19 cellular contexts compared by ENCODE assay signal in genomic region chr18:9552189-9552588, GRCh38.
DNase-seq lines count a peak whose midpoint lies in the region; ATAC-seq, FAIRE-seq and TF ChIP-seq lines count a peak whose summit lies in the region.
"Had no signal": no experiment of that assay in that cellular context is flagged by ENCODE, and none has a peak within 500 bp of the region (broad histone marks: within the 10 kb centered on the region; RNA-seq: fewer than 3 reads in every experiment).

No MANE protein-coding gene starts in this region.

- no peak for FAIRE-seq in K562 (lab: Jason Lieb, UNC)
- FAIRE-seq: A204.1, H54 had no signal

- BruUV-seq in K562 (replicated peaks; lab: Mats Ljungman, UMichigan) = no TSS peak

- POLR2A ChIA-PET in K562 (lab: Yijun Ruan, JAX) = no interaction called here

- no peak for TF ChIP-seq POLR2A in K562 (conservative IDR thresholded peaks at IDR 0.05)

- H3K27me3 ChIP-seq in K562 (ENCODE audit: control insufficient read depth in 2 of 2, insufficient read depth in 2 of 2, low read length in 2 of 2) = no peaks in the 10 kb centered on the region
- H3K27me3 ChIP-seq: BLaER1 had no signal

- no peaks in the 10 kb centered on the region for H4K20me1 ChIP-seq in K562 (replicated peaks; ENCODE audit: control insufficient read depth, insufficient read depth, low read length)

- intact Hi-C loops in K562 (cut with micrococcal nuclease) = no loop called here

- H3K4me1 Mint-ChIP-seq in stimulated activated naive CD8-positive, alpha-beta T cell treated with anti-CD3 and anti-CD28 coated beads, Interleukin-15, amount 100 ng/mL, for 72 hours = no peaks in the 10 kb centered on the region
- H3K4me1 Mint-ChIP-seq: CD14-positive monocyte; CD4-positive, alpha-beta memory T cell; IgD-negative memory B cell had no signal

- no peak overlapping the region for H3K27ac ChIP-seq in K562 (ENCODE audit: extremely low read depth, low read depth, low read length)
- H3K27ac ChIP-seq: BLaER1, HL-60 had no signal

- peaks cover 88% of the 10 kb centered on the region for H3K36me3 ChIP-seq in K562 (ENCODE audit: control insufficient read depth, insufficient read depth, low read length)

- no peak overlapping the region for H3K9ac ChIP-seq in K562 (ENCODE audit: insufficient read depth in 1 of 2, low read depth in 2 of 2, low read length in 2 of 2)
- H3K9ac ChIP-seq: BLaER1 had no signal

- no peaks in the 10 kb centered on the region for H3K79me2 ChIP-seq in K562 (ENCODE audit: control insufficient read depth, insufficient read depth, low read length)

- DNase-seq in NCI-H226 (peak; percentile 75), K562 (ENCODE audit: extremely low read depth in 1 of 4, low spot score in 3 of 4) (no peak), fibroblast of the aortic adventitia (ENCODE audit: low read depth) (peak; percentile 43), NCI-H524 treated with DMSO at 0.1 percent for 48 hours (lab: John Stamatoyannopoulos, UW) (no peak), iPS-NIHi7 (ENCODE audit: extremely low spot score) (no peak)
- DNase-seq in stimulated activated naive CD8-positive, alpha-beta T cell treated with anti-CD3 and anti-CD28 coated beads, Interleukin-15, amount 100 ng/mL, for 72 hours = no peak
- DNase-seq: CD4-positive, alpha-beta memory T cell; DMS153; DMS79; GDM1; HCEC 1CT had no signal

- TF ChIP-seq RAD21 in K562 (CRISPR knock-in tag; conservative IDR thresholded peaks at IDR 0.05 in 1 of 2, IDR thresholded peaks at IDR 0.05 in 1 of 2) = no peak

- in situ Hi-C loops in K562 (cut with MboI) = no loop called here

- TF ChIP-seq CTCF in K562 (IDR thresholded peaks at IDR 0.05 in 2 of 3, conservative IDR thresholded peaks at IDR 0.05 in 1 of 3; ENCODE audit: insufficient read depth in 2 of 3, low read depth in 1 of 3, low read length in 3 of 3) = no peak
- TF ChIP-seq CTCF in fibroblast of the aortic adventitia (IDR thresholded peaks at IDR 0.05; ENCODE audit: insufficient read depth, low read length) = no peak

- WGBS in K562 (ENCODE audit: insufficient coverage, low coverage, missing lambda C conversion rate) = 94% methylated on average over 3 of the region's 3 CpGs

- H3K4me3 Mint-ChIP-seq in stimulated activated naive CD8-positive, alpha-beta T cell treated with anti-CD3 and anti-CD28 coated beads, Interleukin-15, amount 100 ng/mL, for 72 hours = no peak overlapping the region
- H3K4me3 Mint-ChIP-seq: CD14-positive monocyte; CD4-positive, alpha-beta memory T cell; GM23338; IgD-negative memory B cell had no signal

- no peak overlapping the region for H3K4me2 ChIP-seq in K562 (ENCODE audit: insufficient read depth, low read length)
- H3K4me2 ChIP-seq: BLaER1, GM23338 had no signal

- no peaks in the 10 kb centered on the region for H3K9me1 ChIP-seq in K562 (ENCODE audit: control insufficient read depth, insufficient read depth, low read length)

- H3K27me3 Mint-ChIP-seq in stimulated activated naive CD8-positive, alpha-beta T cell treated with anti-CD3 and anti-CD28 coated beads, Interleukin-15, amount 100 ng/mL, for 72 hours = no peaks in the 10 kb centered on the region
- H3K27me3 Mint-ChIP-seq: CD4-positive, alpha-beta memory T cell; IgD-negative memory B cell had no signal

- no peak overlapping the region for H3K27ac Mint-ChIP-seq in stimulated activated naive CD8-positive, alpha-beta T cell treated with anti-CD3 and anti-CD28 coated beads, Interleukin-15, amount 100 ng/mL, for 72 hours
- H3K27ac Mint-ChIP-seq: GM23338, IgD-negative memory B cell had no signal

- H2AFZ ChIP-seq in K562 (ENCODE audit: low read depth, low read length) = no peak overlapping the region
- H2AFZ ChIP-seq: GM23338 had no signal

- no peaks in the 10 kb centered on the region for H3K9me3 Mint-ChIP-seq in stimulated activated naive CD8-positive, alpha-beta T cell treated with anti-CD3 and anti-CD28 coated beads, Interleukin-15, amount 100 ng/mL, for 72 hours

- ATAC-seq in K562 (no peak), HG03175 (IDR thresholded peaks at IDR 0.05; ENCODE audit: unreplicated experiment) (no peak)
- ATAC-seq in stimulated activated naive CD8-positive, alpha-beta T cell treated with anti-CD3 and anti-CD28 coated beads, Interleukin-15, amount 100 ng/mL, for 72 hours = no peak

- no peaks in the 10 kb centered on the region for H3K4me1 ChIP-seq in K562 (replicated peaks in 1 of 2; ENCODE audit: control insufficient read depth in 2 of 2, insufficient read depth in 2 of 2, low read length in 2 of 2)

- TF ChIP-seq EP300 in K562 (IDR thresholded peaks at IDR 0.05; ENCODE audit: low read length) = no peak

- CTCF ChIA-PET in K562 (lab: Yijun Ruan, JAX; ENCODE audit: low intra/inter-chr PET ratio) = no interaction called here

- peaks cover 2% of the 10 kb centered on the region for H3K9me3 ChIP-seq in K562 (replicated peaks; ENCODE audit: control insufficient read depth, insufficient read depth, low read depth, low read length)

- H3K4me3 ChIP-seq in K562 = no peak overlapping the region
- no peak overlapping the region for H3K4me3 ChIP-seq in fibroblast of the aortic adventitia (ENCODE audit: low read depth, low read length)
- H3K4me3 ChIP-seq: BLaER1, GM23338 had no signal

TF ChIP-seq in K562, 482 proteins besides CTCF, POLR2A, EP300 and RAD21:
- no peak for TF ChIP-seq PHB (CRISPR knock-in tag; IDR thresholded peaks at IDR 0.05)
- no peak for TF ChIP-seq CEBPG (CRISPR knock-in tag; IDR thresholded peaks at IDR 0.05)
- TF ChIP-seq CEBPG (tag; conservative IDR thresholded peaks at IDR 0.05 in 1 of 2, IDR thresholded peaks at IDR 0.05 in 1 of 2) = peak; percentile 37 to 50; a peak in 2 of 4 replicates
- TF ChIP-seq CEBPB (tag; IDR thresholded peaks at IDR 0.05) = peak; percentile 74

Comparison
In these comparisons a context has a peak if more than half of its experiments do, and no peak if none do; other contexts are left out.
1. DNase-seq: peak in NCI-H226 (single experiment) and fibroblast of the aortic adventitia (single experiment); none in K562 (0 of 4), NCI-H524 treated with DMSO at 0.1 percent for 48 hours (single experiment), stimulated activated naive CD8-positive, alpha-beta T cell treated with anti-CD3 and anti-CD28 coated beads, Interleukin-15, amount 100 ng/mL, for 72 hours (0 of 2) and iPS-NIHi7 (single experiment).